8 cellular contexts compared by ENCODE assay signal in genomic region chr6:43246301-43247114, GRCh38. TPM values are rescaled to one million over a fixed set of nuclear protein-coding genes. Genes with fewer than 3 reads are reported as not detected.
DNase-seq lines count a peak whose midpoint lies in the region; ATAC-seq and TF ChIP-seq lines count a peak whose summit lies in the region.

No MANE protein-coding gene starts in this region.

- H3K9me3 ChIP-seq in Karpas-422 (ENCODE audit: low read length) (no peaks in the 10 kb centered on the region), heart left ventricle (no peaks in the 10 kb centered on the region), ovary (no peaks in the 10 kb centered on the region)

- CTCF ChIA-PET in GM10248 (lab: Yijun Ruan, JAX): interaction anchor here (0.9 to 2.1 kb wide), 5 partner anchors 9 to 260 kb away, joined by 3 to 12 read pairs (median 6); partner anchors contain the start of gene DNPH1
- CTCF ChIA-PET in activated CD8-positive, alpha-beta T cell treated with anti-CD3 and anti-CD28 coated beads, Interleukin-2, amount 10 ng/mL, durations not matched to agents 7 days and 5 days (lab: Charles Lee): interaction anchor here (1.2 to 5.3 kb wide), 3 partner anchors 17 to 261 kb away, joined by 4 to 36 read pairs (median 6); partner anchors contain the start of gene DNPH1

- no peak for TF ChIP-seq EP300 in ovary (IDR thresholded peaks at IDR 0.05)

- H3K27ac Mint-ChIP-seq in activated CD8-positive, alpha-beta T cell treated with anti-CD3 and anti-CD28 coated beads, Interleukin-2, amount 10 ng/mL, durations not matched to agents 7 days and 5 days: peak overlapping the region; percentile 10

- no peaks in the 10 kb centered on the region for H3K79me2 ChIP-seq in Karpas-422 (ENCODE audit: low read length)

- ATAC-seq in GM21529 (IDR thresholded peaks at IDR 0.05; ENCODE audit: unreplicated experiment) (peak; percentile 57), heart left ventricle (peak; percentile 65 to 87 (median 82))
- peak; percentile 11 for ATAC-seq in activated CD8-positive, alpha-beta T cell treated with anti-CD3 and anti-CD28 coated beads, Interleukin-2, amount 10 ng/mL, durations not matched to agents 7 days and 5 days

- peak; percentile 48 for DNase-seq in GM10248 (ENCODE audit: extremely low spot score)
- peak; percentile 91 for DNase-seq in Karpas-422
- no peak for DNase-seq in activated CD8-positive, alpha-beta T cell treated with anti-CD3 and anti-CD28 coated beads, Interleukin-2, amount 10 ng/mL, durations not matched to agents 7 days and 5 days
- peak; percentile 59 to 84 (median 76) for DNase-seq in heart left ventricle
- DNase-seq in ovary: peak in 1 of 5 donors; percentile 43
- no peak for DNase-seq in OCI-M2 (lab: John Stamatoyannopoulos, UW; ENCODE audit: unreplicated experiment)
- no peak for DNase-seq in activated CD4-positive, CD25-positive, alpha-beta regulatory T cell treated with anti-CD3 and anti-CD28 coated beads, Interleukin-2, amount 50 U/mL, for 72 hours

- H3K4me3 ChIP-seq in Karpas-422 (ENCODE audit: low read length) (peak overlapping the region; percentile 77), heart left ventricle (peak overlapping the region; percentile 40 to 73 (median 61)), ovary (peak overlapping the region; percentile 35)

- H3K4me1 Mint-ChIP-seq in activated CD8-positive, alpha-beta T cell treated with anti-CD3 and anti-CD28 coated beads, Interleukin-2, amount 10 ng/mL, durations not matched to agents 7 days and 5 days (ENCODE audit: low read depth): peaks cover 28% of the 10 kb centered on the region

- TF ChIP-seq CTCF in GM10248 (IDR thresholded peaks at IDR 0.05; ENCODE audit: control extremely low read depth, extremely low read depth, low read depth, missing control alignments): no peak
- TF ChIP-seq CTCF in heart left ventricle (IDR thresholded peaks at IDR 0.05): no peak
- no peak for TF ChIP-seq CTCF in ovary (IDR thresholded peaks at IDR 0.05)

- peak overlapping the region; percentile 74 for H3K9ac ChIP-seq in Karpas-422 (ENCODE audit: low read length)

- intact Hi-C loops in heart left ventricle (cut with DNase I) (no loop called here), ovary (cut with DNase I) (no loop called here)

- 12 to 17% (median 15%) methylated on average over 24 to 27 of the region's 27 CpGs for WGBS in heart left ventricle, 4 donors
- WGBS in ovary, 3 donors: 13 to 15% (median 14%) methylated on average over 25 to 27 of the region's 27 CpGs

- no peaks in the 10 kb centered on the region for H4K20me1 ChIP-seq in Karpas-422 (ENCODE audit: insufficient read depth, low read depth, low read length)

- peak overlapping the region; percentile 92 for H2AFZ ChIP-seq in Karpas-422 (ENCODE audit: low read length)

- H3K9me2 ChIP-seq in Karpas-422 (replicated peaks; ENCODE audit: insufficient read depth, low read length): no peaks in the 10 kb centered on the region

- H3K36me3 Mint-ChIP-seq in activated CD8-positive, alpha-beta T cell treated with anti-CD3 and anti-CD28 coated beads, Interleukin-2, amount 10 ng/mL, durations not matched to agents 7 days and 5 days (ENCODE audit: low read depth): no peaks in the 10 kb centered on the region

- TF ChIP-seq POLR2A in heart left ventricle (IDR thresholded peaks at IDR 0.05): no peak
- no peak for TF ChIP-seq POLR2A in ovary (IDR thresholded peaks at IDR 0.05)

- H3K27ac ChIP-seq in Karpas-422 (ENCODE audit: low read length) (no peak overlapping the region), heart left ventricle (peak overlapping the region in 6 of 12 donors; percentile 14 to 63 (median 28)), ovary (no peak overlapping the region)

- peak overlapping the region; percentile 70 for H3K4me3 Mint-ChIP-seq in activated CD8-positive, alpha-beta T cell treated with anti-CD3 and anti-CD28 coated beads, Interleukin-2, amount 10 ng/mL, durations not matched to agents 7 days and 5 days

- no peaks in the 10 kb centered on the region for H3K9me3 Mint-ChIP-seq in activated CD8-positive, alpha-beta T cell treated with anti-CD3 and anti-CD28 coated beads, Interleukin-2, amount 10 ng/mL, durations not matched to agents 7 days and 5 days (ENCODE audit: insufficient read depth)

- POLR2A ChIA-PET in GM10248 (lab: Yijun Ruan, JAX): interaction anchor here (0.9 kb wide), 1 partner anchor 383 kb away, joined by 3 read pairs; the partner anchor contains the start of gene GTPBP2
- POLR2A ChIA-PET in activated CD8-positive, alpha-beta T cell treated with anti-CD3 and anti-CD28 coated beads, Interleukin-2, amount 10 ng/mL, durations not matched to agents 7 days and 5 days (lab: Charles Lee): interaction anchor here (1.0 to 1.4 kb wide), 4 partner anchors 9 to 232 kb away, joined by 3 to 5 read pairs (median 3); no protein-coding TSS in a partner anchor

- peaks cover 34% of the 10 kb centered on the region for H3K27me3 Mint-ChIP-seq in activated CD8-positive, alpha-beta T cell treated with anti-CD3 and anti-CD28 coated beads, Interleukin-2, amount 10 ng/mL, durations not matched to agents 7 days and 5 days (ENCODE audit: low read depth)

- H3K4me1 ChIP-seq in Karpas-422 (ENCODE audit: low read length) (peaks cover 33% of the 10 kb centered on the region), heart left ventricle (peaks cover 0 to 17% (median 9%) of the 10 kb centered on the region in 12 donors), ovary (ENCODE audit: insufficient read depth) (peaks cover 3% of the 10 kb centered on the region)

- H3K4me2 ChIP-seq in Karpas-422 (ENCODE audit: low read depth, low read length, poor library complexity, severe bottlenecking): peak overlapping the region; percentile 95

- no peaks in the 10 kb centered on the region for H3K27me3 ChIP-seq in Karpas-422 (ENCODE audit: low read length)
- H3K27me3 ChIP-seq in heart left ventricle: peaks cover 8 to 49% (median 23%) of the 10 kb centered on the region in 9 donors
- H3K27me3 ChIP-seq in ovary: no peaks in the 10 kb centered on the region

- H3K36me3 ChIP-seq in Karpas-422 (ENCODE audit: insufficient read depth, low read length) (no peaks in the 10 kb centered on the region), heart left ventricle (no peaks in the 10 kb centered on the region), ovary (no peaks in the 10 kb centered on the region)

RNA-seq across cellular contexts. Expression of gene TTBK1, which starts 3.2 kb away (rescaled TPM):
- total RNA-seq in Karpas-422 (2014; rRNA removed; shearing (Covaris generic); ENCODE audit: low replicate concordance): 0.34 and 1.2 TPM in 2 replicates
- not detected for total RNA-seq in activated CD8-positive, alpha-beta T cell treated with anti-CD3 and anti-CD28 coated beads, Interleukin-2, amount 10 ng/mL, durations not matched to agents 7 days and 5 days
- total RNA-seq in heart left ventricle (under 1 TPM; 0.04 to 0.52 (median 0.29) TPM), ovary (under 1 TPM in 2 of 7 donors, not detected in 5; 0.03 to 0.11 TPM)
- polyA plus RNA-seq in heart left ventricle (under 1 TPM; 0.07 to 0.23 TPM), ovary (under 1 TPM in 1 of 2 donors, not detected in 1; 0.06 TPM)

RNA-seq across cellular contexts. Expression of gene DNPH1, which starts 17.2 kb away (rescaled TPM):
- total RNA-seq in Karpas-422 (2014; rRNA removed; shearing (Covaris generic); ENCODE audit: low replicate concordance): 59.0 and 157 TPM in 2 replicates
- total RNA-seq in activated CD8-positive, alpha-beta T cell treated with anti-CD3 and anti-CD28 coated beads, Interleukin-2, amount 10 ng/mL, durations not matched to agents 7 days and 5 days: 10 to 100 TPM; 42.5 to 47.2 TPM
- 10 to 100 TPM; 18.9 to 63.7 (median 25.7) TPM for total RNA-seq in heart left ventricle
- 10 to 100 TPM; 37.9 to 45.5 TPM for polyA plus RNA-seq in heart left ventricle
- total RNA-seq in ovary: 100 to 1,000 TPM in 1 of 7 donors, 10 to 100 TPM in 6; 25.0 to 120 (median 44.7) TPM
- 10 to 100 TPM; 13.6 to 55.5 TPM for polyA plus RNA-seq in ovary

RNA-seq across cellular contexts. Expression of gene SLC22A7, which starts 51.6 kb away (rescaled TPM):
- not detected in 2 replicates for total RNA-seq in Karpas-422 (2014; rRNA removed; shearing (Covaris generic); ENCODE audit: low replicate concordance)
- not detected for total RNA-seq in activated CD8-positive, alpha-beta T cell treated with anti-CD3 and anti-CD28 coated beads, Interleukin-2, amount 10 ng/mL, durations not matched to agents 7 days and 5 days
- total RNA-seq in heart left ventricle (under 1 TPM in 4 of 9 donors, not detected in 5; 0.12 to 0.32 (median 0.14) TPM), ovary (under 1 TPM in 1 of 7 donors, not detected in 6; 0.36 TPM)
- polyA plus RNA-seq in heart left ventricle (under 1 TPM in 1 of 2 donors, not detected in 1; 0.23 TPM), ovary (not detected)

Comparison
In these comparisons a context has a peak if more than half of its experiments do, and no peak if none do; other contexts are left out.
1. DNase-seq: peak in GM10248 (single experiment), Karpas-422 (single experiment) and heart left ventricle (5 of 5); none in activated CD8-positive, alpha-beta T cell treated with anti-CD3 and anti-CD28 coated beads, Interleukin-2, amount 10 ng/mL, durations not matched to agents 7 days and 5 days (single experiment), OCI-M2 (single experiment) and activated CD4-positive, CD25-positive, alpha-beta regulatory T cell treated with anti-CD3 and anti-CD28 coated beads, Interleukin-2, amount 50 U/mL, for 72 hours (single experiment).
2. ATAC-seq: peak in every context shown above with its lines; median percentile 82 in heart left ventricle; 57 in GM21529; 11 in activated CD8-positive, alpha-beta T cell treated with anti-CD3 and anti-CD28 coated beads, Interleukin-2, amount 10 ng/mL, durations not matched to agents 7 days and 5 days.
3. Peak in every context shown above with its lines, with median percentiles within 50 percentile points of each other: H3K4me3 ChIP-seq.